In the genomic region with DNA sequence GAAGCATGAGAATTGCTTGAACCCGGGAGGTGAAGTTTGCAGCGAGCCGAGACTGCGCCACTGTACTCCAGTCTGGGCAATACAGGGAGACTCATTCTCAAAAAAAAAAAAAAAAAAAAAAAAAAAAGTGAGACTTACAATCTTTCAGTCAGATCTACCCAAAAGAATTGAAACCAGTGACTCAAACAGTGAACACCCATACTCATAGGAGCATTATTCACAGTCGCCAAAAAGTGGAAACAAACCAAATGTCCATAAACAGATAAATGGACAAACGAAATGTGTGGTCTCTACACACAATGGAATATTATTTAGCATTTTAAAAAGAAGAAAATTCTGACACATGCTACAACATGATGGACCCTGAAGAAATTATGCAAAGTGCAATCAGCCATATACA, we compare ENCODE assay signal across 28 cellular contexts. TPM values are rescaled to one million over a fixed set of nuclear protein-coding genes. Genes with fewer than 3 reads are reported as not detected.
DNase-seq lines count a peak whose midpoint lies in the region; ATAC-seq, FAIRE-seq and TF ChIP-seq lines count a peak whose summit lies in the region.
"Had no signal": no experiment of that assay in that cellular context is flagged by ENCODE, and none has a peak within 500 bp of the region (broad histone marks: within the 10 kb centered on the region; RNA-seq: fewer than 3 reads in every experiment).

No MANE protein-coding gene starts in this region.

- FAIRE-seq in pancreas (lab: Jason Lieb, UNC) = no peak
- FAIRE-seq: HepG2, keratinocyte had no signal

- WGBS in pancreas, 2 donors = 86 to 89% methylated on average over 6 of the region's 6 CpGs

- H3K27ac Mint-ChIP-seq in activated naive CD4-positive, alpha-beta T cell treated with anti-CD3 and anti-CD28 coated beads, Interleukin-2, amount 50 U/mL, for 72 hours = no peak overlapping the region
- no peak overlapping the region for H3K27ac Mint-ChIP-seq in stimulated activated effector memory CD8-positive, alpha-beta T cell treated with anti-CD3 and anti-CD28 coated beads, Interleukin-12 subunit alpha, Interleukin-12 subunit beta, amount 100 ng/mL, for 72 hours
- H3K27ac Mint-ChIP-seq: activated T-helper 2 cell treated with anti-CD3 and anti-CD28 coated beads, Interferon-gamma antibody, Interleukin-2, Interleukin-4, amounts not matched to agents 10 μg/mL and 5 μg/mL and 100 μg/mL, durations not matched to agents 14 hours and 24 hours and 36 hours; CD4-positive, alpha-beta memory T cell; mesothelial cell of epicardium; naive thymus-derived CD4-positive, alpha-beta T cell; T-helper 17 cell had no signal

- H3K4me1 Mint-ChIP-seq in stimulated activated effector memory CD8-positive, alpha-beta T cell treated with anti-CD3 and anti-CD28 coated beads, Interleukin-12 subunit alpha, Interleukin-12 subunit beta, amount 100 ng/mL, for 72 hours = no peaks in the 10 kb centered on the region
- H3K4me1 Mint-ChIP-seq: CD4-positive, alpha-beta memory T cell; mesothelial cell of epicardium; naive thymus-derived CD4-positive, alpha-beta T cell; T-helper 17 cell had no signal

- H3K4me1 ChIP-seq in upper lobe of right lung (no peaks in the 10 kb centered on the region), pancreas (no peaks in the 10 kb centered on the region)
- H3K4me1 ChIP-seq: body of pancreas had no signal

- H3K4me3 ChIP-seq in upper lobe of right lung = no peak overlapping the region
- H3K4me3 ChIP-seq in pancreas = no peak overlapping the region
- H3K4me3 ChIP-seq: body of pancreas, SK-N-MC, skin epidermis had no signal

- H3K9me3 ChIP-seq in upper lobe of right lung = no peaks in the 10 kb centered on the region
- no peaks in the 10 kb centered on the region for H3K9me3 ChIP-seq in pancreas
- H3K9me3 ChIP-seq: body of pancreas had no signal

- H3K36me3 ChIP-seq in upper lobe of right lung (no peaks in the 10 kb centered on the region), pancreas (no peaks in the 10 kb centered on the region)

- H3K27ac ChIP-seq in upper lobe of right lung = no peak overlapping the region
- H3K27ac ChIP-seq in pancreas = no peak overlapping the region
- H3K27ac ChIP-seq: body of pancreas, HL-60, SK-N-MC, skin epidermis had no signal

- H3K4me3 Mint-ChIP-seq in stimulated activated effector memory CD8-positive, alpha-beta T cell treated with anti-CD3 and anti-CD28 coated beads, Interleukin-12 subunit alpha, Interleukin-12 subunit beta, amount 100 ng/mL, for 72 hours = no peak overlapping the region
- H3K4me3 Mint-ChIP-seq: CD4-positive, alpha-beta memory T cell; mesothelial cell of epicardium; naive thymus-derived CD4-positive, alpha-beta T cell; T-helper 17 cell had no signal

- no peaks in the 10 kb centered on the region for H3K27me3 ChIP-seq in upper lobe of right lung
- no peaks in the 10 kb centered on the region for H3K27me3 ChIP-seq in pancreas
- H3K27me3 ChIP-seq: body of pancreas had no signal

- no peaks in the 10 kb centered on the region for H3K36me3 Mint-ChIP-seq in activated naive CD4-positive, alpha-beta T cell treated with anti-CD3 and anti-CD28 coated beads, Interleukin-2, amount 50 U/mL, for 72 hours
- H3K36me3 Mint-ChIP-seq in stimulated activated effector memory CD8-positive, alpha-beta T cell treated with anti-CD3 and anti-CD28 coated beads, Interleukin-12 subunit alpha, Interleukin-12 subunit beta, amount 100 ng/mL, for 72 hours = no peaks in the 10 kb centered on the region
- H3K36me3 Mint-ChIP-seq: CD4-positive, alpha-beta memory T cell; mesothelial cell of epicardium; naive thymus-derived CD4-positive, alpha-beta T cell had no signal

- ATAC-seq in activated naive CD4-positive, alpha-beta T cell treated with anti-CD3 and anti-CD28 coated beads, Interleukin-2, amount 50 U/mL, for 72 hours = peak; percentile 24 to 72
- ATAC-seq in GM19463 (IDR thresholded peaks at IDR 0.05; ENCODE audit: unreplicated experiment) (peak; percentile 50), HG03095 (IDR thresholded peaks at IDR 0.05; ENCODE audit: unreplicated experiment) (peak; percentile 66), upper lobe of right lung (no peak), pancreas (no peak)
- ATAC-seq in stimulated activated effector memory CD8-positive, alpha-beta T cell treated with anti-CD3 and anti-CD28 coated beads, Interleukin-12 subunit alpha, Interleukin-12 subunit beta, amount 100 ng/mL, for 72 hours = peak; percentile 58
- ATAC-seq: body of pancreas; naive thymus-derived CD4-positive, alpha-beta T cell; T-helper 17 cell had no signal

- DNase-seq in activated naive CD4-positive, alpha-beta T cell treated with anti-CD3 and anti-CD28 coated beads, Interleukin-2, amount 50 U/mL, for 72 hours (ENCODE audit: low spot score in 2 of 2) = no peak
- DNase-seq in activated naive CD4-positive, alpha-beta T cell treated with Interleukin-2 at 50 U/mL for 16 hours = no peak
- DNase-seq in stimulated activated effector memory CD8-positive, alpha-beta T cell treated with anti-CD3 and anti-CD28 coated beads, Interleukin-12 subunit alpha, Interleukin-12 subunit beta, amount 100 ng/mL, for 72 hours (ENCODE audit: low spot score in 2 of 2) = no peak
- no peak for DNase-seq in T1000 (lab: John Stamatoyannopoulos, UW)
- DNase-seq in upper lobe of right lung = no peak
- no peak for DNase-seq in pancreas
- DNase-seq: activated CD4-positive, alpha-beta T cell treated with anti-CD3 and anti-CD28 coated beads, Interleukin-2, amount 50 U/mL, for 1 hour; body of pancreas; CD4-positive, alpha-beta memory T cell; DMS153; naive thymus-derived CD4-positive, alpha-beta T cell; NCI-H1048; NCI-H1694 treated with DMSO at 0.1 percent for 48 hours; occipital lobe; substantia nigra; T-helper 17 cell had no signal

- intact Hi-C loops in upper lobe of right lung (cut with DNase I) (no loop called here), pancreas (cut with DNase I) (no loop called here)

- H3K9me3 Mint-ChIP-seq in activated naive CD4-positive, alpha-beta T cell treated with anti-CD3 and anti-CD28 coated beads, Interleukin-2, amount 50 U/mL, for 72 hours = peaks cover 0 to 6% of the 10 kb centered on the region in 2 donors
- no peaks in the 10 kb centered on the region for H3K9me3 Mint-ChIP-seq in stimulated activated effector memory CD8-positive, alpha-beta T cell treated with anti-CD3 and anti-CD28 coated beads, Interleukin-12 subunit alpha, Interleukin-12 subunit beta, amount 100 ng/mL, for 72 hours
- H3K9me3 Mint-ChIP-seq: activated T-helper 2 cell treated with anti-CD3 and anti-CD28 coated beads, Interferon-gamma antibody, Interleukin-2, Interleukin-4, amounts not matched to agents 10 μg/mL and 5 μg/mL and 100 μg/mL, durations not matched to agents 14 hours and 24 hours and 36 hours; mesothelial cell of epicardium had no signal

- TF ChIP-seq CTCF in upper lobe of right lung (IDR thresholded peaks at IDR 0.05) = no peak
- TF ChIP-seq CTCF in pancreas (IDR thresholded peaks at IDR 0.05) = no peak

RNA-seq across cellular contexts. Expression of a gene that starts 9.1 kb away (rescaled TPM):
- total RNA-seq in activated naive CD4-positive, alpha-beta T cell treated with anti-CD3 and anti-CD28 coated beads, Interleukin-2, amount 50 U/mL, for 72 hours = not detected
- total RNA-seq in upper lobe of right lung = 50.3 TPM
- total RNA-seq in pancreas = 1 to 10 TPM in 2 of 6 donors, under 1 TPM in 4; 0.47 to 2.0 (median 0.76) TPM
- 1 to 10 TPM; 1.2 to 2.3 TPM for polyA plus RNA-seq in pancreas
- total RNA-seq: A172; activated T-helper 2 cell treated with anti-CD3 and anti-CD28 coated beads, Interferon-gamma antibody, Interleukin-2, Interleukin-4, amounts not matched to agents 10 μg/mL and 5 μg/mL and 100 μg/mL, durations not matched to agents 14 hours and 24 hours and 36 hours; CD4-positive, alpha-beta memory T cell; cerebellum; endothelial cell of umbilical vein; HepG2; mesothelial cell of epicardium; naive thymus-derived CD4-positive, alpha-beta T cell; occipital lobe; T-helper 17 cell had no signal
- polyA plus RNA-seq: CD4-positive, alpha-beta memory T cell; endothelial cell of umbilical vein; HepG2; naive thymus-derived CD4-positive, alpha-beta T cell had no signal

Comparison
In these comparisons a context has a peak if more than half of its experiments do, and no peak if none do; other contexts are left out.
1. ATAC-seq: peak in activated naive CD4-positive, alpha-beta T cell treated with anti-CD3 and anti-CD28 coated beads, Interleukin-2, amount 50 U/mL, for 72 hours (2 of 2), GM19463 (single experiment), HG03095 (single experiment) and stimulated activated effector memory CD8-positive, alpha-beta T cell treated with anti-CD3 and anti-CD28 coated beads, Interleukin-12 subunit alpha, Interleukin-12 subunit beta, amount 100 ng/mL, for 72 hours (single experiment); none in upper lobe of right lung (single experiment) and pancreas (0 of 4).
2. RNA of a gene that starts 9.1 kb away (total RNA-seq): 50.3 TPM in upper lobe of right lung (single experiment); 0.47 to 2.0 TPM in pancreas and not detected in activated naive CD4-positive, alpha-beta T cell treated with anti-CD3 and anti-CD28 coated beads, Interleukin-2, amount 50 U/mL, for 72 hours; every median in the first group is over 10 times any median in the second.